In the genomic region with DNA sequence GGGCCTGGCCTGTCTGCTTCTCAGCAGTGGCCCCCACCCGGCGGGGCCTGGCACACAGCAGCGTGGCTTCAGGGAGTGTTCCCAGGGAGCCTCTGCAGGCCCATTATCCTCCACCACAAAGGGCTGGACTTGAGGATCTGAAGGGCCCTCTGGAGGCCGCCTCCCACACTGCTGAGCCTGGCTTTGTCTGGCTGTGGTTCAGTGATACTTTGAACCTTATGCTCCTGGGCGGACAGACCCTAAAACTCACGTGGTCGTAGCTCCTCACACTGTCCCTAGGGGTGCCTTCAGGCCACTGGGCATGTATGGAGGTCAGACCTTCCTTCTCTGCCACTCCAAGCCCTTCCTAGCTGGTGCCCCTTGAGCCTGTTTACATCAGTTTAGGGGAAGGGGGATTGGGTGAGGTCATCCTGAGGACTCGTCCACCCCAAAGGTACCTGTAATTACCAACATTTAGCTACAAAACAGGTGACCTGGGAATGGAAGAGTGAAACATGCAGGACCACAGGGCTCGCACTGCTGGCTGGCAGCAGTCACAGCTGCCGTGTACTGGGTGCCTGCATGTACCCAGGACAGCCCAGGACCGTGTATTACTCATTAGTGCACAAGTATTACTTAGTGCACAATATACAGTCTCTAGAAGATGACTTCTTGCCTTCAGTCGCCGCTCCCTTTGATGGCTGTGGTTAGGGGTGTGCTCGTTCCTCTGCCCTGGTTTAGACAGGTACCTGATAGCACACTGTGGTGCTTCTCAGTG, we compare ENCODE assay signal across 11 cellular contexts. TPM values are rescaled to one million over a fixed set of nuclear protein-coding genes. Genes with fewer than 3 reads are reported as not detected.
DNase-seq lines count a peak whose midpoint lies in the region; ATAC-seq and TF ChIP-seq lines count a peak whose summit lies in the region.
"Had no signal": no experiment of that assay in that cellular context is flagged by ENCODE, and none has a peak within 500 bp of the region (broad histone marks: within the 10 kb centered on the region; RNA-seq: fewer than 3 reads in every experiment).

No MANE protein-coding gene starts in this region.

- CTCF ChIA-PET in PC-3 (lab: Charles Lee) = no interaction called here

- peaks cover 5% of the 10 kb centered on the region for H3K79me1 ChIP-seq in neuronal stem cell (ENCODE audit: low read depth, low read length)
- peaks cover 68% of the 10 kb centered on the region for H3K79me1 ChIP-seq in mesenchymal stem cell (replicated peaks; ENCODE audit: low read length, poor library complexity, severe bottlenecking)

- H3K27me3 ChIP-seq in GM06990 (replicated peaks; ENCODE audit: control insufficient read depth, insufficient read depth, low read length) (no peaks in the 10 kb centered on the region), PC-3 (ENCODE audit: low read length) (no peaks in the 10 kb centered on the region), neuronal stem cell (ENCODE audit: control insufficient read depth in 3 of 3, insufficient read depth in 3 of 3, low read depth in 1 of 3, low read length in 3 of 3) (no peaks in the 10 kb centered on the region), mesenchymal stem cell (ENCODE audit: control insufficient read depth in 1 of 2, insufficient read depth in 1 of 2, low read length in 2 of 2) (no peaks in the 10 kb centered on the region), ovary (no peaks in the 10 kb centered on the region)

- H2BK5ac ChIP-seq in neuronal stem cell (ENCODE audit: low read length) (no peak overlapping the region), mesenchymal stem cell (ENCODE audit: low read depth, low read length, poor library complexity, severe bottlenecking) (no peak overlapping the region)

- peak overlapping the region; percentile 33 for H3K14ac ChIP-seq in neuronal stem cell (ENCODE audit: low read length)
- no peak overlapping the region for H3K14ac ChIP-seq in mesenchymal stem cell (ENCODE audit: low read length in 2 of 2)

- peak overlapping the region; percentile 60 for H3K18ac ChIP-seq in neuronal stem cell (ENCODE audit: low read length)
- H3K18ac ChIP-seq in mesenchymal stem cell (ENCODE audit: low read depth in 1 of 2, low read length in 2 of 2) = no peak overlapping the region

- no peaks in the 10 kb centered on the region for H3F3A ChIP-seq in PC-3 (ENCODE audit: low read length, unreplicated experiment)

- TF ChIP-seq EP300 in ovary (IDR thresholded peaks at IDR 0.05) = no peak

- H2BK15ac ChIP-seq in neuronal stem cell (ENCODE audit: low read length) (peak overlapping the region; percentile 50), mesenchymal stem cell (ENCODE audit: low read depth, poor library complexity, severe bottlenecking) (no peak overlapping the region)

- H4K91ac ChIP-seq in neuronal stem cell (ENCODE audit: low read depth, low read length, poor library complexity) = no peak overlapping the region
- H4K91ac ChIP-seq in mesenchymal stem cell (ENCODE audit: low read length) = no peak overlapping the region

- no peaks in the 10 kb centered on the region for H3K4me1 ChIP-seq in PC-3 (ENCODE audit: insufficient read depth, low read length)
- H3K4me1 ChIP-seq in neuronal stem cell (ENCODE audit: control insufficient read depth in 2 of 2, insufficient read depth in 1 of 2, low read depth in 1 of 2, low read length in 2 of 2) = peaks cover 33 to 42% of the 10 kb centered on the region in 2 donors
- H3K4me1 ChIP-seq in mesenchymal stem cell (ENCODE audit: control insufficient read depth, insufficient read depth, low read depth, low read length) = peaks cover 12% of the 10 kb centered on the region
- peaks cover 2% of the 10 kb centered on the region for H3K4me1 ChIP-seq in ovary (ENCODE audit: insufficient read depth)
- H3K4me1 ChIP-seq: parathyroid adenoma had no signal

- H3K23ac ChIP-seq in neuronal stem cell (ENCODE audit: low read depth, low read length, poor library complexity) (no peak overlapping the region), mesenchymal stem cell (ENCODE audit: low read length in 2 of 2) (no peak overlapping the region)

- H4K20me1 ChIP-seq in PC-3 (ENCODE audit: low read length) = no peaks in the 10 kb centered on the region

- POLR2A ChIA-PET in PC-3 (lab: Charles Lee; ENCODE audit: unreplicated experiment) = no interaction called here

- TF ChIP-seq POLR2A in ovary (IDR thresholded peaks at IDR 0.05) = no peak

- ATAC-seq in PC-3 (peak; percentile 46), HG02973 (IDR thresholded peaks at IDR 0.05; ENCODE audit: unreplicated experiment) (no peak)

- DNase-seq in GM06990 (ENCODE audit: extremely low read depth, insufficient read length) (no peak), PC-3 (no peak), fibroblast of villous mesenchyme (ENCODE audit: low read depth) (no peak), neuronal stem cell (ENCODE audit: low spot score) (no peak), mesenchymal stem cell (no peak), NCI-H1092 treated with DMSO at 0.1 percent for 48 hours (lab: John Stamatoyannopoulos, UW) (no peak), ovary (no peak)
- DNase-seq: activated CD4-positive, alpha-beta T cell treated with anti-CD3 and anti-CD28 coated beads for 48 hours; NCI-H1436 treated with DMSO at 0.1 percent for 48 hours had no signal

- H3K27ac ChIP-seq in PC-3 (ENCODE audit: low read length) (no peak overlapping the region), neuronal stem cell (replicated peaks; ENCODE audit: low read length) (peak overlapping the region; percentile 17), mesenchymal stem cell (ENCODE audit: low read length, poor library complexity, severe bottlenecking) (no peak overlapping the region), ovary (no peak overlapping the region)
- H3K27ac ChIP-seq: parathyroid adenoma had no signal

- no CpG with 5 or more reads among the region's 14 CpGs for WGBS in neuronal stem cell (ENCODE audit: extremely low coverage in 2 of 2, insufficient read length in 2 of 2, insufficient replicate concordance in 1 of 2), 2 donors
- 87% methylated on average over 13 of the region's 14 CpGs for WGBS in mesenchymal stem cell
- WGBS in ovary, 3 donors = 63 to 67% (median 65%) methylated on average over 14 of the region's 14 CpGs

- H3K4me3 ChIP-seq in GM06990 (replicated peaks; ENCODE audit: low read depth, low read length) (no peak overlapping the region), PC-3 (ENCODE audit: low read length) (no peak overlapping the region), fibroblast of villous mesenchyme (ENCODE audit: low read depth, low read length) (no peak overlapping the region), neuronal stem cell (ENCODE audit: low read length in 2 of 2) (no peak overlapping the region), mesenchymal stem cell (ENCODE audit: insufficient read depth in 1 of 2, low read depth in 1 of 2, low read length in 2 of 2) (no peak overlapping the region), ovary (no peak overlapping the region)

- H2BK12ac ChIP-seq in neuronal stem cell (ENCODE audit: low read length) = peak overlapping the region; percentile 85
- H2BK12ac ChIP-seq in mesenchymal stem cell (ENCODE audit: low read length in 2 of 2) = peak overlapping the region in 1 of 2 experiments; percentile 17

- H3K4ac ChIP-seq in neuronal stem cell (ENCODE audit: low read length) = peak overlapping the region; percentile 30
- H3K4ac ChIP-seq in mesenchymal stem cell (ENCODE audit: low read depth in 1 of 2, low read length in 2 of 2) = peak overlapping the region in 1 of 2 experiments; percentile 38

- H3K4me2 ChIP-seq in PC-3 (ENCODE audit: low read length) = no peak overlapping the region
- no peak overlapping the region for H3K4me2 ChIP-seq in neuronal stem cell (ENCODE audit: insufficient read depth, low read length, poor library complexity, severe bottlenecking)
- H3K4me2 ChIP-seq in mesenchymal stem cell (ENCODE audit: low read length, poor library complexity, severe bottlenecking) = no peak overlapping the region

- TF ChIP-seq CTCF in GM06990 (IDR thresholded peaks at IDR 0.05; ENCODE audit: insufficient read depth, low read length, poor library complexity, severe bottlenecking) (peak; percentile 8), PC-3 (conservative IDR thresholded peaks at IDR 0.05; ENCODE audit: low read depth, low read length) (no peak), fibroblast of villous mesenchyme (IDR thresholded peaks at IDR 0.05; ENCODE audit: insufficient read depth, low read depth, low read length) (peak; percentile 20), ovary (IDR thresholded peaks at IDR 0.05) (no peak)

- no peak overlapping the region for H4K8ac ChIP-seq in neuronal stem cell (ENCODE audit: low read depth, low read length)
- no peak overlapping the region for H4K8ac ChIP-seq in mesenchymal stem cell (ENCODE audit: low read length)

- H3K36me3 ChIP-seq in GM06990 (ENCODE audit: control insufficient read depth, insufficient read depth, low read length) (peaks cover 47% of the 10 kb centered on the region), PC-3 (ENCODE audit: low read depth, low read length) (no peaks in the 10 kb centered on the region; the same call in 1 of the 2 replicates), neuronal stem cell (replicated peaks in 1 of 2; ENCODE audit: control insufficient read depth in 2 of 2, insufficient read depth in 2 of 2, low read length in 2 of 2) (peaks cover 33 to 85% of the 10 kb centered on the region in 2 donors), mesenchymal stem cell (ENCODE audit: control insufficient read depth in 1 of 2, insufficient read depth in 2 of 2, low read depth in 1 of 2, low read length in 2 of 2) (peaks cover 83 to 90% of the 10 kb centered on the region in 2 experiments), ovary (no peaks in the 10 kb centered on the region)

- intact Hi-C loops in PC-3 (cut with micrococcal nuclease) (no loop called here), ovary (cut with DNase I) (no loop called here)

- H3K9me3 ChIP-seq in PC-3 (ENCODE audit: low read length) (no peaks in the 10 kb centered on the region), neuronal stem cell (replicated peaks in 1 of 2; ENCODE audit: control insufficient read depth in 2 of 2, insufficient read depth in 1 of 2, low read depth in 1 of 2, low read length in 2 of 2) (no peaks in the 10 kb centered on the region), mesenchymal stem cell (ENCODE audit: control insufficient read depth, low read length) (no peaks in the 10 kb centered on the region), ovary (no peaks in the 10 kb centered on the region)

- no peak overlapping the region for H2BK120ac ChIP-seq in neuronal stem cell (ENCODE audit: low read depth, low read length)
- H2BK120ac ChIP-seq in mesenchymal stem cell (ENCODE audit: low read depth, low read length) = no peak overlapping the region

- peak overlapping the region; percentile 77 for H2AK5ac ChIP-seq in neuronal stem cell (ENCODE audit: low read depth, low read length)
- H2AK5ac ChIP-seq in mesenchymal stem cell (ENCODE audit: low read length, severe bottlenecking) = no peak overlapping the region

- H3K9ac ChIP-seq in PC-3 (ENCODE audit: low read length) = no peak overlapping the region
- no peak overlapping the region for H3K9ac ChIP-seq in neuronal stem cell (ENCODE audit: low read depth, low read length, poor library complexity)
- H3K9ac ChIP-seq in mesenchymal stem cell (ENCODE audit: low read length) = no peak overlapping the region
- H3K9ac ChIP-seq: parathyroid adenoma had no signal

- no TSS peak for BruUV-seq in PC-3 (replicated peaks; lab: Mats Ljungman, UMichigan)

- H2AFZ ChIP-seq in PC-3 (ENCODE audit: low read length) = no peak overlapping the region
- H2AFZ ChIP-seq in neuronal stem cell (ENCODE audit: low read length) = no peak overlapping the region
- no peak overlapping the region for H2AFZ ChIP-seq in mesenchymal stem cell (ENCODE audit: low read depth, low read length)
- H2AFZ ChIP-seq: parathyroid adenoma had no signal

- no peaks in the 10 kb centered on the region for H3K9me2 ChIP-seq in PC-3 (replicated peaks; ENCODE audit: low read length)

- no peaks in the 10 kb centered on the region for H3K79me2 ChIP-seq in PC-3 (ENCODE audit: low read length)
- H3K79me2 ChIP-seq: parathyroid adenoma had no signal

RNA-seq across cellular contexts. Expression of a gene that starts 8.5 kb away (rescaled TPM):
- total RNA-seq in PC-3 (2014; rRNA removed) (75.3 and 84.1 TPM in 2 replicates), fibroblast of villous mesenchyme (142 and 154 TPM in 2 replicates), ovary (100 to 1,000 TPM in 3 of 7 donors, 10 to 100 TPM in 4; 87.5 to 138 (median 91.3) TPM)
- polyA plus RNA-seq in neuronal stem cell (2013, experiment 1 of 2) = 139 TPM
- polyA plus RNA-seq in neuronal stem cell (2013, experiment 2 of 2) = 138 TPM
- 93.4 TPM for polyA plus RNA-seq in mesenchymal stem cell (2013, experiment 1 of 2)
- 94.1 TPM for polyA plus RNA-seq in mesenchymal stem cell (2013, experiment 2 of 2)
- 100 to 1,000 TPM in 1 of 2 donors, 10 to 100 TPM in 1; 93.2 to 104 TPM for polyA plus RNA-seq in ovary

RNA-seq across cellular contexts. Expression of a gene that starts 34.2 kb away (rescaled TPM):
- total RNA-seq in PC-3 (2014; rRNA removed) (5.8 and 6.4 TPM in 2 replicates), fibroblast of villous mesenchyme (9.7 and 12.5 TPM in 2 replicates), ovary (10 to 100 TPM; 10.2 to 13.7 (median 11.8) TPM)
- 19.2 TPM for polyA plus RNA-seq in neuronal stem cell (2013, experiment 1 of 2)
- polyA plus RNA-seq in neuronal stem cell (2013, experiment 2 of 2) = 19.2 TPM
- 6.0 TPM for polyA plus RNA-seq in mesenchymal stem cell (2013, experiment 1 of 2)
- polyA plus RNA-seq in mesenchymal stem cell (2013, experiment 2 of 2) = 5.9 TPM
- 10 to 100 TPM in 1 of 2 donors, 1 to 10 TPM in 1; 7.4 to 12.4 TPM for polyA plus RNA-seq in ovary

RNA-seq across cellular contexts. Expression of a gene that starts 54.7 kb away (rescaled TPM):
- total RNA-seq in PC-3 (2014; rRNA removed) (37.0 and 37.2 TPM in 2 replicates), fibroblast of villous mesenchyme (29.0 and 33.7 TPM in 2 replicates), ovary (10 to 100 TPM; 26.3 to 45.8 (median 38.0) TPM)
- polyA plus RNA-seq in neuronal stem cell (2013, experiment 1 of 2) = 23.1 TPM
- 21.5 TPM for polyA plus RNA-seq in neuronal stem cell (2013, experiment 2 of 2)
- 11.0 TPM for polyA plus RNA-seq in mesenchymal stem cell (2013, experiment 1 of 2)
- polyA plus RNA-seq in mesenchymal stem cell (2013, experiment 2 of 2) = 10.2 TPM
- 10 to 100 TPM; 41.8 to 48.9 TPM for polyA plus RNA-seq in ovary

Comparison
In these comparisons a context has a peak if more than half of its experiments do, and no peak if none do; other contexts are left out.
1. CTCF ChIP-seq: peak in GM06990 (single experiment) and fibroblast of villous mesenchyme (single experiment); none in PC-3 (single experiment) and ovary (0 of 3).